ENCODE assay signal across 27 cellular contexts in the genomic region with DNA sequence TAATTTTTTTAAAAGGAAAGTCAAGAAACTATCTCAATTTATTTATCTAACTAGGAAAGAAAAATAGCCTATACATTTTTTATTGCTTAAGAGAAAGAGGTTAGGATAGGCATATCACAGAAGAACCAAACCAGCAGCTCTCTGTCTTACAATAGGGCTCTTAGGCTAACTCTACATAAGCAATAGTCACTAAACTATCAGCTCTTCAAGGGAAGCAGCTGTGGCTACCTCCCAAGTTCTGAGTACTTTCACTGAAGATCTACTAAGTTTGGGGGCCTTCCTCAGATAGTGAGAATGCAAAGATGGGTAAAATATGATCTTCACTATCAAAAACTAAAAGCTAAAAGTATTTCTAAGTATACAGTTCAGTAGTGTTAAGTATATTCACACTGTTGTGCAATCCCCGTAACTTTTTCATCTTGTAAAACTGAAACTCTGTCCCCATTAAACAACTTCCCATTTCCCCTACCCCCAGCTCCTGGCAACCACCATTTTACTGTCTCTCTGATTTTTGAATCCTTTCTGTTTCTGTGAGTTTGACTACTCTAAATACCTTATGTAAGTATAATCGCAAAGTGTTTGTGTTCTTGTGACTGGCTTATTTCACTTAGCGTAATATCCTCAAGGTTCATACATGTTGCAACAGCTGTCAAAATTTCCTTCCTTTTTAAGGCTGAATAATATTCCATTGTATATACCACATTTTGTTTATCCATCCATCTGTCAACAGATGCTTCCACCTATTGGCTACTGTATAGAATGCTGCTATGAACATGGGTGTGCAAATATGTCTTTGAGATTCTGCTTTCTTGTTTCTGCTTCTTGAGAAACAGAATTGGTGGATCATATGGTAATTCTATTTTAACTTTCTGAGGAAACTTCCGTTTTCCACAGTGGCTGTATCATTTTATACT.
DNase-seq lines count a peak whose midpoint lies in the region; ATAC-seq and TF ChIP-seq lines count a peak whose summit lies in the region.
"Had no signal": no experiment of that assay in that cellular context is flagged by ENCODE, and none has a peak within 500 bp of the region (broad histone marks: within the 10 kb centered on the region; RNA-seq: fewer than 3 reads in every experiment).

No MANE protein-coding gene starts in this region.

- no peak for TF ChIP-seq POLR2A in GM18505 (IDR thresholded peaks at IDR 0.05; ENCODE audit: borderline replicate concordance, extremely low read depth, insufficient read depth, insufficient read length)

- no peaks in the 10 kb centered on the region for H3F3A ChIP-seq in MM.1S (ENCODE audit: insufficient read depth, low read length)
- peaks cover 7% of the 10 kb centered on the region for H3F3A ChIP-seq in neural progenitor cell (ENCODE audit: low read depth)

- no peaks in the 10 kb centered on the region for H3K36me3 ChIP-seq in MM.1S (replicated peaks; ENCODE audit: insufficient read depth, low read length)
- no peaks in the 10 kb centered on the region for H3K36me3 ChIP-seq in neural progenitor cell
- H3K36me3 ChIP-seq: sigmoid colon had no signal

- H3K4me3 Mint-ChIP-seq in neural progenitor cell: no peak overlapping the region
- H3K4me3 Mint-ChIP-seq: activated naive CD8-positive, alpha-beta T cell treated with anti-CD3 and anti-CD28 coated beads, Interleukin-2, amount 10 ng/mL, durations not matched to agents 7 days and 5 days; CD4-positive, alpha-beta memory T cell; HFFc6; naive thymus-derived CD8-positive, alpha-beta T cell; stimulated activated effector memory CD8-positive, alpha-beta T cell treated with anti-CD3 and anti-CD28 coated beads, Interleukin-12 subunit alpha, Interleukin-12 subunit beta, amount 100 ng/mL, for 72 hours had no signal

- H3K36me3 Mint-ChIP-seq in neural progenitor cell: peaks cover 16% of the 10 kb centered on the region

- H3K79me2 ChIP-seq in MM.1S (ENCODE audit: low read length): peaks cover 38% of the 10 kb centered on the region
- peaks cover 25% of the 10 kb centered on the region for H3K79me2 ChIP-seq in neural progenitor cell (ENCODE audit: low read depth)

- no peak for ATAC-seq in GM18505 (IDR thresholded peaks at IDR 0.05; ENCODE audit: unreplicated experiment)
- ATAC-seq in HG03175 (IDR thresholded peaks at IDR 0.05; ENCODE audit: unreplicated experiment): no peak
- no peak for ATAC-seq in GM19035 (IDR thresholded peaks at IDR 0.05; ENCODE audit: unreplicated experiment)
- ATAC-seq: activated CD4-positive, CD25-positive, alpha-beta regulatory T cell treated with anti-CD3 and anti-CD28 coated beads, Interleukin-2, amount 50 U/mL, for 24 hours; left colon; naive thymus-derived CD8-positive, alpha-beta T cell; SK-N-SH treated with all-trans-retinoic acid at 6 μM for 48 hours; stimulated activated effector memory CD8-positive, alpha-beta T cell treated with anti-CD3 and anti-CD28 coated beads, Interleukin-12 subunit alpha, Interleukin-12 subunit beta, amount 100 ng/mL, for 72 hours had no signal

- H3K27me3 ChIP-seq in MM.1S (replicated peaks; ENCODE audit: insufficient read depth, low read length) (no peaks in the 10 kb centered on the region), neural progenitor cell (no peaks in the 10 kb centered on the region)
- H3K27me3 ChIP-seq: sigmoid colon had no signal

- H3K4me3 ChIP-seq in MM.1S (ENCODE audit: low read length) (no peak overlapping the region), neural progenitor cell (no peak overlapping the region)
- H3K4me3 ChIP-seq: sigmoid colon had no signal

- no peak overlapping the region for H3K27ac Mint-ChIP-seq in neural progenitor cell
- H3K27ac Mint-ChIP-seq: activated naive CD8-positive, alpha-beta T cell treated with anti-CD3 and anti-CD28 coated beads, Interleukin-2, amount 10 ng/mL, durations not matched to agents 7 days and 5 days; HFFc6; stimulated activated effector memory CD8-positive, alpha-beta T cell treated with anti-CD3 and anti-CD28 coated beads, Interleukin-12 subunit alpha, Interleukin-12 subunit beta, amount 100 ng/mL, for 72 hours had no signal

- no peak overlapping the region for H3K9ac ChIP-seq in MM.1S (ENCODE audit: low read length)
- H3K9ac ChIP-seq in neural progenitor cell: no peak overlapping the region

- no peak overlapping the region for H3K4me2 ChIP-seq in MM.1S (ENCODE audit: low read depth, low read length)
- H3K4me2 ChIP-seq in neural progenitor cell: no peak overlapping the region

- DNase-seq in GM13977 (ENCODE audit: low spot score) (peak; percentile 6), MM.1S (no peak), SIG-M5 (lab: John Stamatoyannopoulos, UW) (peak; percentile 79), neural progenitor cell (ENCODE audit: low spot score) (no peak)
- DNase-seq: activated CD8-positive, alpha-beta memory T cell treated with anti-CD3 and anti-CD28 coated beads for 24 hours; activated naive CD8-positive, alpha-beta T cell treated with anti-CD3 and anti-CD28 coated beads, Interleukin-2, amount 10 ng/mL, durations not matched to agents 7 days and 5 days; CD4-positive, alpha-beta memory T cell; DMS79 treated with DMSO at 0.1 percent for 48 hours; glutamatergic neuron; HFFc6; left colon; mesendoderm; naive thymus-derived CD8-positive, alpha-beta T cell; NCI-H1048; NCI-H1930; NCI-H345; NCI-H82; posterior cingulate gyrus; RPMI8226; sigmoid colon; T-helper 9 cell had no signal

- TF ChIP-seq CTCF in GM13977 (IDR thresholded peaks at IDR 0.05; ENCODE audit: extremely low read depth, insufficient read depth, missing control alignments) (no peak), MM.1S (IDR thresholded peaks at IDR 0.05; ENCODE audit: low read length) (0 out of 2 replicates have a peak, but pooled peaks have one; percentile 5), neural progenitor cell (IDR thresholded peaks at IDR 0.05) (no peak)

- in situ Hi-C loops in GM13977 (cut with MboI; ENCODE audit: low pct_unique_long_range_greater_than_20kb, low sequenced_read_pairs, unreplicated experiment): no loop called here

- H4K20me1 ChIP-seq in MM.1S (ENCODE audit: insufficient read depth, low read length) (no peaks in the 10 kb centered on the region), neural progenitor cell (ENCODE audit: low read depth) (peaks cover 14% of the 10 kb centered on the region)

- H3K9me3 ChIP-seq in MM.1S (replicated peaks; ENCODE audit: insufficient read depth, low read length) (no peaks in the 10 kb centered on the region), neural progenitor cell (ENCODE audit: low read depth) (no peaks in the 10 kb centered on the region)
- H3K9me3 ChIP-seq: sigmoid colon had no signal

- no peaks in the 10 kb centered on the region for H3K27me3 Mint-ChIP-seq in neural progenitor cell (ENCODE audit: insufficient read depth, low read depth)
- H3K27me3 Mint-ChIP-seq: activated naive CD8-positive, alpha-beta T cell treated with anti-CD3 and anti-CD28 coated beads, Interleukin-2, amount 10 ng/mL, durations not matched to agents 7 days and 5 days; CD4-positive, alpha-beta memory T cell; naive thymus-derived CD8-positive, alpha-beta T cell had no signal

- H3K4me1 ChIP-seq in MM.1S (ENCODE audit: low read length): peaks cover 4% of the 10 kb centered on the region; the same call in 1 of the 2 replicates
- peaks cover 23% of the 10 kb centered on the region for H3K4me1 ChIP-seq in neural progenitor cell

- no peaks in the 10 kb centered on the region for H3K9me2 ChIP-seq in MM.1S (replicated peaks; ENCODE audit: insufficient read depth, low read length)

- H3K9me3 Mint-ChIP-seq in neural progenitor cell: peaks cover 12% of the 10 kb centered on the region
- H3K9me3 Mint-ChIP-seq: CD4-positive, alpha-beta memory T cell; HFFc6; stimulated activated effector memory CD8-positive, alpha-beta T cell treated with anti-CD3 and anti-CD28 coated beads, Interleukin-12 subunit alpha, Interleukin-12 subunit beta, amount 100 ng/mL, for 72 hours had no signal

- H3K27ac ChIP-seq in MM.1S (ENCODE audit: low read length): no peak overlapping the region
- peak overlapping the region; percentile 28 for H3K27ac ChIP-seq in neural progenitor cell
- H3K27ac ChIP-seq: sigmoid colon had no signal

- peaks cover 5% of the 10 kb centered on the region for H3K4me1 Mint-ChIP-seq in neural progenitor cell

- H2AFZ ChIP-seq in MM.1S (ENCODE audit: low read length): no peak overlapping the region
- no peak overlapping the region for H2AFZ ChIP-seq in neural progenitor cell (replicated peaks)

Comparison
In these comparisons a context has a peak if more than half of its experiments do, and no peak if none do; other contexts are left out.
1. DNase-seq: peak in GM13977 (single experiment) and SIG-M5 (single experiment); none in MM.1S (single experiment) and neural progenitor cell (single experiment).